Comparison of ENCODE assay signal across 29 cellular contexts in genomic region chr2:3940661-3941060, GRCh38.
"Had no signal": no experiment of that assay in that cellular context is flagged by ENCODE, and none has a peak within 500 bp of the region (broad histone marks: within the 10 kb centered on the region; RNA-seq: fewer than 3 reads in every experiment).

No MANE protein-coding gene starts in this region.

- H3K27ac Mint-ChIP-seq: activated CD8-positive, alpha-beta memory T cell treated with anti-CD3 and anti-CD28 coated beads, Interleukin-2, amount 10 ng/mL, durations not matched to agents 7 days and 5 days; activated CD8-positive, alpha-beta T cell treated with anti-CD3 and anti-CD28 coated beads, Interleukin-2, amount 10 ng/mL, durations not matched to agents 7 days and 5 days; activated naive CD4-positive, alpha-beta T cell treated with anti-CD3 and anti-CD28 coated beads for 36 hours; activated naive CD8-positive, alpha-beta T cell; activated T-cell treated with anti-CD3 and anti-CD28 coated beads, Interleukin-2, amount 50 U/mL, for 24 hours; activated T-helper 17 cell treated with anti-CD3 and anti-CD28 coated beads, Interleukin-2, amount 50 U/mL, for 72 hours; brain; T-helper 2 cell treated with Interferon-gamma antibody and Interleukin-4, amounts not matched to agents 5 μg/mL and 100 μg/mL, for 36 hours; WTC11 had no signal

- H3K9me3 ChIP-seq: Peyer's patch had no signal

- H3K4me1 Mint-ChIP-seq: activated CD8-positive, alpha-beta memory T cell treated with anti-CD3 and anti-CD28 coated beads, Interleukin-2, amount 10 ng/mL, durations not matched to agents 7 days and 5 days; activated T-helper 17 cell treated with anti-CD3 and anti-CD28 coated beads, Interleukin-2, amount 50 U/mL, for 72 hours; brain; central memory CD8-positive, alpha-beta T cell; WTC11 had no signal

- H3K27ac ChIP-seq: Peyer's patch, SJSA1 had no signal

- H3K36me3 ChIP-seq: Peyer's patch, SJSA1 had no signal

- H3K4me1 ChIP-seq: Peyer's patch, SJSA1 had no signal

- H3K4me3 ChIP-seq: Peyer's patch, SJSA1 had no signal

- H3K27me3 ChIP-seq: Peyer's patch, SJSA1 had no signal

- H3K9me3 Mint-ChIP-seq: T-helper 2 cell treated with Interferon-gamma antibody and Interleukin-4, amounts not matched to agents 5 μg/mL and 100 μg/mL, for 36 hours had no signal

- H3K4me3 Mint-ChIP-seq: activated CD8-positive, alpha-beta memory T cell treated with anti-CD3 and anti-CD28 coated beads, Interleukin-2, amount 10 ng/mL, durations not matched to agents 7 days and 5 days; activated CD8-positive, alpha-beta T cell treated with anti-CD3 and anti-CD28 coated beads, Interleukin-2, amount 10 ng/mL, durations not matched to agents 7 days and 5 days; activated naive CD4-positive, alpha-beta T cell treated with anti-CD3 and anti-CD28 coated beads for 36 hours; activated naive CD8-positive, alpha-beta T cell; activated T-cell treated with anti-CD3 and anti-CD28 coated beads, Interleukin-2, amount 50 U/mL, for 24 hours; activated T-helper 17 cell treated with anti-CD3 and anti-CD28 coated beads, Interleukin-2, amount 50 U/mL, for 72 hours; brain; central memory CD8-positive, alpha-beta T cell; T-helper 2 cell treated with Interferon-gamma antibody and Interleukin-4, amounts not matched to agents 5 μg/mL and 100 μg/mL, for 36 hours; WTC11 had no signal

- H3K36me3 Mint-ChIP-seq: activated CD8-positive, alpha-beta memory T cell treated with anti-CD3 and anti-CD28 coated beads, Interleukin-2, amount 10 ng/mL, durations not matched to agents 7 days and 5 days; activated naive CD8-positive, alpha-beta T cell; brain had no signal

- DNase-seq: activated CD4-positive, alpha-beta T cell treated with anti-CD3 and anti-CD28 coated beads for 48 hours; activated CD4-positive, alpha-beta T cell treated with anti-CD3 and anti-CD28 coated beads, Interleukin-2, amount 50 U/mL, for 4 hours; activated CD4-positive, CD25-positive, alpha-beta regulatory T cell treated with anti-CD3 and anti-CD28 coated beads, Interleukin-2, amount 50 U/mL, for 72 hours; activated CD8-positive, alpha-beta memory T cell treated with anti-CD3 and anti-CD28 coated beads, Interleukin-2, amount 10 ng/mL, durations not matched to agents 7 days and 5 days; activated CD8-positive, alpha-beta T cell treated with anti-CD3 and anti-CD28 coated beads, Interleukin-2, amount 10 ng/mL, durations not matched to agents 7 days and 5 days; activated gamma-delta T cell; activated naive CD4-positive, alpha-beta T cell treated with anti-CD3 and anti-CD28 coated beads for 36 hours; activated T-cell treated with anti-CD3 and anti-CD28 coated beads, Interleukin-2, amount 50 U/mL, for 24 hours; amygdala; Karpas-422; MM.1S; NCI-H1105; NCI-H1436; NCI-H1694 treated with DMSO at 0.1 percent for 48 hours; NCI-H2029 treated with DMSO at 0.1 percent for 48 hours; NCI-H446; NCI-H526; Peyer's patch; SHP77; SW 1271 had no signal

- ATAC-seq: activated CD8-positive, alpha-beta memory T cell treated with anti-CD3 and anti-CD28 coated beads, Interleukin-2, amount 10 ng/mL, durations not matched to agents 7 days and 5 days; activated CD8-positive, alpha-beta T cell treated with anti-CD3 and anti-CD28 coated beads, Interleukin-2, amount 10 ng/mL, durations not matched to agents 7 days and 5 days; activated T-helper 17 cell treated with anti-CD3 and anti-CD28 coated beads, Interleukin-2, amount 50 U/mL, for 72 hours; SK-N-SH treated with all-trans-retinoic acid at 6 μM for 48 hours; WTC11 had no signal

- FAIRE-seq: astrocyte had no signal

- H3K27me3 Mint-ChIP-seq: activated CD8-positive, alpha-beta memory T cell treated with anti-CD3 and anti-CD28 coated beads, Interleukin-2, amount 10 ng/mL, durations not matched to agents 7 days and 5 days; activated naive CD8-positive, alpha-beta T cell; activated T-helper 17 cell treated with anti-CD3 and anti-CD28 coated beads, Interleukin-2, amount 50 U/mL, for 72 hours; central memory CD8-positive, alpha-beta T cell had no signal
